In the genomic region with DNA sequence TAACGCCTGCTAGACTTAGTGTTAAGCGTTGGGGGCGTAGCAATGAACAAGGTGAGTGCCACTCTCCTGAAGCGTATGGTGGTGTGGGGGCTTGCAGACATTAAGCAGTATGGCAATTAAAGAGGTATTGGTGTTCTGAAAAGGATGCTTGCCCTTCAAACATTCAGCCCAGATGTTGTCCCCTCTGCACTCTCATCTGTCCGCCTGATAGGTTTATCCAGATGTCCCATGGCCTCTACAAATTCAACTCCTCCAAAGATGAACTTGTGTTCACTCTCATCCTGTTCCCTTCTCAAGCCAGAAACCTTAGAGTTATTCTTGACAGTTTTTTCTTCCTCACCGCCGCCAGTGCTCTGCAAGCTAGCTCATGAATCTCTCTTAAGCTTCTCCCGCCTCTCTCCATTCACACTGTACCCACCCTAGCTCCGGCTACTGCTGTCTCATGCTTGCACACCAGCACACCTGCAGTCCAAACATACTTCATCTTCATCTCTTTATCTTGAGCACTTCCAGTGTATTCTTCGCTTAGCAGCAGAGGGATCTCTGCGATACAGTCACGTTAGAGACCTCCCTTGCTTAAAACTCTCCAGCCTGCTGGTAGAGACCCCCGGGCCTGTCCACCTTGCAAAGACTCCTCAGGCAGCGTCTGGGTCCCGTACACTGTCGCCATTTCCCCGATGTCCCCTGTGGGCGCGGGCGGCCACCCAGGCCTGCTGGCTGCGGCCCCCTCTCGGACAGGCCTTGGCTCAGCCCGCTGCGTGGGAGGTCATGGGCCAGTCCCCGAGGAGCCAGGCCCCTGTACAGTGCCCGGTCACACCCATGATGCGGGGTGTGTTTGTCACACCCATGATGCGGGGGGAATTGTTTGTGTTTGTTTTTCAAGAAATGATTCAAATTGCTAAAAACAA, we compare ENCODE assay signal across 8 cellular contexts. TPM values are rescaled to one million over a fixed set of nuclear protein-coding genes. Genes with fewer than 3 reads are reported as not detected.
DNase-seq lines count a peak whose midpoint lies in the region; TF ChIP-seq lines count a peak whose summit lies in the region.

No MANE protein-coding gene starts in this region.

- peaks cover 32% of the 10 kb centered on the region for H3K36me3 ChIP-seq in muscle layer of colon (ENCODE audit: insufficient read depth, low read length)

- H3K9me3 ChIP-seq in AG04450 (ENCODE audit: control insufficient read depth, insufficient read depth, low read length): no peaks in the 10 kb centered on the region; the same call in 1 of the 2 replicates
- no peaks in the 10 kb centered on the region for H3K9me3 ChIP-seq in muscle layer of colon (ENCODE audit: low read length)

- H3K9ac ChIP-seq in muscle layer of colon (ENCODE audit: low read length): peak overlapping the region; percentile 83

- H3K27me3 ChIP-seq in AG04450 (ENCODE audit: control insufficient read depth, insufficient read depth, low read length): no peaks in the 10 kb centered on the region
- no peaks in the 10 kb centered on the region for H3K27me3 ChIP-seq in muscle layer of colon (ENCODE audit: control insufficient read depth in 1 of 2, insufficient read depth in 2 of 2, low read length in 2 of 2)

- POLR2A ChIA-PET in AG04450 (lab: Yijun Ruan, JAX) (no interaction called here), HEK293T (lab: Yijun Ruan, JAX) (interaction anchor here (0.8 kb wide), 1 partner anchor 10 kb away, joined by 4 read pairs; no protein-coding TSS in a partner anchor)

- H3K27ac ChIP-seq in AG04450 (ENCODE audit: low read depth, low read length) (no peak overlapping the region), cingulate gyrus (ENCODE audit: low read depth, low read length) (peak overlapping the region; percentile 82), muscle layer of colon (ENCODE audit: low read depth, low read length) (peak overlapping the region; percentile 71)

- DNase-seq in AG04450 (ENCODE audit: low read depth, low spot score): no peak
- no peak for DNase-seq in Jurkat, Clone E6-1 (ENCODE audit: low read depth, low spot score)
- DNase-seq in SKM-1 treated with dmso at 0.1 percent for 144 hours (lab: John Stamatoyannopoulos, UW; ENCODE audit: unreplicated experiment): no peak
- no peak for DNase-seq in DMS53 treated with DMSO at 0.1 percent for 48 hours (lab: John Stamatoyannopoulos, UW; ENCODE audit: unreplicated experiment)
- DNase-seq in HEK293T (ENCODE audit: extremely low spot score): no peak
- DNase-seq in NCI-H2107 (lab: John Stamatoyannopoulos, UW): no peak

- H3K4me1 ChIP-seq in muscle layer of colon (ENCODE audit: insufficient read depth, low read length): peaks cover 5% of the 10 kb centered on the region

- TF ChIP-seq CTCF in AG04450 (IDR thresholded peaks at IDR 0.05; ENCODE audit: low read depth, low read length): no peak

- CTCF ChIA-PET in AG04450 (lab: Charles Lee) (interaction anchor here (6.7 kb wide), 1 partner anchor 85 kb away, joined by 221 read pairs; no protein-coding TSS in a partner anchor), HEK293T (lab: Yijun Ruan, JAX) (no interaction called here)

- H3K4me3 ChIP-seq in AG04450 (ENCODE audit: low read depth, low read length) (peak overlapping the region; percentile 98), muscle layer of colon (ENCODE audit: low read depth in 1 of 2, low read length in 2 of 2) (peak overlapping the region; percentile 87 to 88)
- peak overlapping the region; percentile 81 for H3K4me3 ChIP-seq in Jurkat, Clone E6-1 (ENCODE audit: low read length)

TF ChIP-seq in HEK293T, 16 proteins besides CTCF, POLR2A, EP300 and RAD21:
- TF ChIP-seq L3MBTL2 (conservative IDR thresholded peaks at IDR 0.05): no peak
- no peak for TF ChIP-seq ZNF384 (IDR thresholded peaks at IDR 0.05)
- no peak for TF ChIP-seq FOXA1 (IDR thresholded peaks at IDR 0.05)
- no peak for TF ChIP-seq PKNOX1 (IDR thresholded peaks at IDR 0.05)
- TF ChIP-seq BHLHE40 (IDR thresholded peaks at IDR 0.05; ENCODE audit: borderline replicate concordance): no peak
- no peak for TF ChIP-seq HDGF (IDR thresholded peaks at IDR 0.05; ENCODE audit: borderline replicate concordance)
- TF ChIP-seq FOXK2 (IDR thresholded peaks at IDR 0.05): no peak
- no peak for TF ChIP-seq TARDBP (IDR thresholded peaks at IDR 0.05)
- TF ChIP-seq ELF4 (IDR thresholded peaks at IDR 0.05): no peak
- no peak for TF ChIP-seq ARNT (IDR thresholded peaks at IDR 0.05)
- TF ChIP-seq LEF1 (IDR thresholded peaks at IDR 0.05; ENCODE audit: borderline replicate concordance): no peak
- TF ChIP-seq NFRKB (IDR thresholded peaks at IDR 0.05): no peak
- TF ChIP-seq FOXM1 (IDR thresholded peaks at IDR 0.05; ENCODE audit: borderline replicate concordance): no peak

RNA-seq across cellular contexts. Expression of gene DDX27, which starts 1.0 kb away (rescaled TPM):
- polyA plus RNA-seq in AG04450 (2011; rRNA removed): 31.3 and 32.0 TPM in 2 replicates
- 22.8 and 28.6 TPM in 2 replicates for polyA minus RNA-seq in AG04450 (2011; rRNA and poly(A)+ RNA removed)
- polyA plus RNA-seq in Jurkat, Clone E6-1 (2012; ENCODE audit: insufficient read depth, insufficient read length): 73.8 TPM

RNA-seq across cellular contexts. Expression of gene STAU1, which starts 32.0 kb away (rescaled TPM):
- 75.4 and 80.7 TPM in 2 replicates for polyA plus RNA-seq in AG04450 (2011; rRNA removed)
- 69.8 and 72.7 TPM in 2 replicates for polyA minus RNA-seq in AG04450 (2011; rRNA and poly(A)+ RNA removed)
- 46.0 TPM for polyA plus RNA-seq in Jurkat, Clone E6-1 (2012; ENCODE audit: insufficient read depth, insufficient read length)

RNA-seq across cellular contexts. Expression of gene ZNFX1, which starts 57.7 kb away (rescaled TPM):
- 9.6 and 16.6 TPM in 2 replicates for polyA plus RNA-seq in AG04450 (2011; rRNA removed)
- polyA minus RNA-seq in AG04450 (2011; rRNA and poly(A)+ RNA removed): 33.5 and 40.8 TPM in 2 replicates
- polyA plus RNA-seq in Jurkat, Clone E6-1 (2012; ENCODE audit: insufficient read depth, insufficient read length): 12.4 TPM
